8 cellular contexts compared by ENCODE assay signal in the genomic region with DNA sequence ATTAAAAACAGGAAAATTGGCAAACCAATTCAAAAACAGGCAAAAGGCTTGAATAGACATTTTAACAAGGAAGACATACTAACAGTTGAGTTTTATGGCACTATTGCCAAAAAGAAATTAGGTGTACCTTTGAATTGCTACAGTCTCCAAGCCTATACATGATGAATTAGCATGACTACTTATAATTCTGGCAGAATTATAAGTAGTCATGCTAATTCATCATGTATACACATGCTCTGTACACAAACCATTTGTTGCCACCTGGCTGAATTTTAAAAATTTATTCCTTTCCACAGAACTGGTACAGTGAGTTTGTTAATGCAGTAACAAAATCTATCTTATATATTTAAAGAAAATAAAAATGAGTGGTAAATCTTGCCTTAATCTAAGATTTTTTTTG.
"Had no signal": no experiment of that assay in that cellular context is flagged by ENCODE, and none has a peak within 500 bp of the region (broad histone marks: within the 10 kb centered on the region; RNA-seq: fewer than 3 reads in every experiment).

No MANE protein-coding gene starts in this region.

- ATAC-seq: naive thymus-derived CD8-positive, alpha-beta T cell; natural killer cell; natural killer cell treated with Interleukin-12 subunit alpha and Interleukin-12 subunit beta and Interleukin-15 and Interleukin-18, amount 100 ng/mL, for 72 hours; pancreas; psoas muscle; right cardiac atrium; right lobe of liver; sciatic nerve had no signal
